12 cellular contexts compared by ENCODE assay signal in the genomic region with DNA sequence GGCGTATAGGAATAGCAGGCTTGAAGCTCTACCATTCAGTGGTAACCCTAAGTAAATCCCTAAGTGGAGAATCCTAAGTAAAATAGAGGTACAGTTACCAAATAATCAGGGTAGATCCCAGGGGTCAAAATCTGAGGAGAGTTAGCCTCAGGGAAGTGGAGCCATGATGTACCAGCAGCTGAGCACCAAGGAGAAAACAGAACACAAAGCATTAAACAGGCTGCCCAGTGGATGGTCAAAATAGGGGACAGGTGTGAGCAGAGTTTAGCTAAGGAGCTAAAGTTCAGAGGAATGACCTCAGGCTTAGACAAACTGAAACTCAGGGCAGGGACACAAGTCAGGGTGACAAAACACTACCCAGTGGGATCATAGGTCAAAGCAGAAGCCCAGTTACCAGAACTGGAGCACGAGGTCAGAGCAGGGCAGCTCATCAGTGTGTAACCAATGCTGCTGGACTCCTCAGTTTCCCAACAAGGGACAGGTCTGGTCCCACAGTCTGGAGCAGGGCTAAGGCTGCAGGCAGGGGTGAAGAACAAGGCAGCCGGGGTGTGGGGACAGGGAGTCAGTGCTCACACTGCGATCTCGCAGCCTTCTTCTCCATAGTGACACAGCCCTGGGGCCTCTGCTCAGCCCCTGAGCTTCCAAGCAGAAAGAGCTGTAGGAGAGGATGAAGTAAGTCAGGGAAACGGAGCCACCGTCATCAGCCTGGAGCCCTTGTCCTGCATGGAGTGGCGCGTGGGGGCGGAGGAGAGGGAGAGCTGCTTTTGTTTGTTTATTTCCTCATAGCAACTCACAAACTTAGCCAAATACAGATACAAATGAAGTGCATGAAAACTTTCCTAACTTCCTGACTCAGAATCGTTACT.
DNase-seq lines count a peak whose midpoint lies in the region; ATAC-seq and TF ChIP-seq lines count a peak whose summit lies in the region.
"Had no signal": no experiment of that assay in that cellular context is flagged by ENCODE, and none has a peak within 500 bp of the region (broad histone marks: within the 10 kb centered on the region; RNA-seq: fewer than 3 reads in every experiment).

No MANE protein-coding gene starts in this region.

- H3K4me1 Mint-ChIP-seq in natural killer cell: peaks cover 10 to 28% of the 10 kb centered on the region in 2 donors

- peak; percentile 14 for TF ChIP-seq POLR2A in right lobe of liver (IDR thresholded peaks at IDR 0.05)

- H3K4me1 ChIP-seq in right lobe of liver (peaks cover 0 to 68% (median 21%) of the 10 kb centered on the region in 4 donors), subcutaneous abdominal adipose tissue (ENCODE audit: control insufficient read depth in 5 of 5, insufficient read depth in 5 of 5, low read length in 5 of 5) (peaks cover 12 to 53% (median 34%) of the 10 kb centered on the region in 5 donors)

- intact Hi-C loops in right lobe of liver (cut with DNase I) (no loop called here), natural killer cell (cut with micrococcal nuclease) (no loop called here)

- H3K27me3 ChIP-seq in right lobe of liver (no peaks in the 10 kb centered on the region), subcutaneous abdominal adipose tissue (ENCODE audit: control insufficient read depth in 5 of 5, insufficient read depth in 4 of 5, low read length in 5 of 5) (no peaks in the 10 kb centered on the region)

- H3K9me3 Mint-ChIP-seq in natural killer cell: no peaks in the 10 kb centered on the region
- H3K9me3 Mint-ChIP-seq: stimulated activated effector memory CD8-positive, alpha-beta T cell treated with anti-CD3 and anti-CD28 coated beads, Interleukin-12 subunit alpha, Interleukin-12 subunit beta, amount 100 ng/mL, for 72 hours had no signal

- DNase-seq in HuH-7 (ENCODE audit: low spot score) (peak; percentile 23), dedifferentiated amniotic fluid mesenchymal stem cell (ENCODE audit: extremely low spot score) (peak; percentile 39), right lobe of liver (peak; percentile 88 to 89 (median 89)), GM20000 (ENCODE audit: low spot score) (no peak), natural killer cell (no peak), NCI-H345 (lab: John Stamatoyannopoulos, UW) (no peak)
- no peak for DNase-seq in NK-92 treated with Interleukin-12 subunit alpha and Interleukin-12 subunit beta, amount 100 ng/mL, for 24 hours (lab: John Stamatoyannopoulos, UW)

- peak overlapping the region in 1 of 5 donors; percentile 44 for H3K9ac ChIP-seq in subcutaneous abdominal adipose tissue (ENCODE audit: low read length in 5 of 5)

- WGBS in right lobe of liver (ENCODE audit: insufficient coverage, low coverage, low lambda C conversion rate, missing lambda C conversion rate): 19% methylated on average over 6 of the region's 11 CpGs

- ATAC-seq in right lobe of liver (peak; percentile 74 to 90 (median 80)), natural killer cell (no peak)
- ATAC-seq: activated CD4-positive, CD25-positive, alpha-beta regulatory T cell treated with anti-CD3 and anti-CD28 coated beads, Interleukin-2, amount 50 U/mL, for 24 hours; stimulated activated effector memory CD8-positive, alpha-beta T cell treated with anti-CD3 and anti-CD28 coated beads, Interleukin-12 subunit alpha, Interleukin-12 subunit beta, amount 100 ng/mL, for 72 hours had no signal

- no peaks in the 10 kb centered on the region for H3K36me3 Mint-ChIP-seq in natural killer cell
- H3K36me3 Mint-ChIP-seq: stimulated activated effector memory CD8-positive, alpha-beta T cell treated with anti-CD3 and anti-CD28 coated beads, Interleukin-12 subunit alpha, Interleukin-12 subunit beta, amount 100 ng/mL, for 72 hours had no signal

- peak overlapping the region; percentile 79 to 95 (median 90) for H3K27ac ChIP-seq in right lobe of liver
- H3K27ac ChIP-seq in subcutaneous abdominal adipose tissue (ENCODE audit: low read depth, low read length): peak overlapping the region; percentile 18
- H3K27ac ChIP-seq: PC-9 had no signal

- H3K27ac Mint-ChIP-seq in natural killer cell: peak overlapping the region in 1 of 2 donors; percentile 58
- H3K27ac Mint-ChIP-seq: progenitor cell of endocrine pancreas; stimulated activated effector memory CD8-positive, alpha-beta T cell treated with anti-CD3 and anti-CD28 coated beads, Interleukin-12 subunit alpha, Interleukin-12 subunit beta, amount 100 ng/mL, for 72 hours had no signal

- no peaks in the 10 kb centered on the region for H3K9me3 ChIP-seq in right lobe of liver
- no peaks in the 10 kb centered on the region for H3K9me3 ChIP-seq in subcutaneous abdominal adipose tissue (ENCODE audit: control insufficient read depth in 5 of 5, low read length in 5 of 5)

- no peak overlapping the region for H3K4me3 Mint-ChIP-seq in natural killer cell
- H3K4me3 Mint-ChIP-seq: stimulated activated effector memory CD8-positive, alpha-beta T cell treated with anti-CD3 and anti-CD28 coated beads, Interleukin-12 subunit alpha, Interleukin-12 subunit beta, amount 100 ng/mL, for 72 hours had no signal

- H3K4me3 ChIP-seq in right lobe of liver (peak overlapping the region in 2 of 3 donors; percentile 13 to 32), subcutaneous abdominal adipose tissue (ENCODE audit: low read depth in 1 of 5, low read length in 5 of 5) (peak overlapping the region in 3 of 5 donors; percentile 11 to 42 (median 23))
- H3K4me3 ChIP-seq: PC-9 had no signal

- H3K27me3 Mint-ChIP-seq in natural killer cell (ENCODE audit: low read depth in 2 of 2): peaks cover 13 to 15% of the 10 kb centered on the region in 2 donors
- H3K27me3 Mint-ChIP-seq: progenitor cell of endocrine pancreas had no signal

- H3K36me3 ChIP-seq in right lobe of liver (no peaks in the 10 kb centered on the region), subcutaneous abdominal adipose tissue (ENCODE audit: control insufficient read depth in 5 of 5, insufficient read depth in 5 of 5, low read length in 5 of 5) (no peaks in the 10 kb centered on the region)

- no peak for TF ChIP-seq CTCF in right lobe of liver (IDR thresholded peaks at IDR 0.05)
- no peak for TF ChIP-seq CTCF in GM20000 (IDR thresholded peaks at IDR 0.05; ENCODE audit: extremely low read depth, missing control alignments)
- TF ChIP-seq CTCF in natural killer cell (IDR thresholded peaks at IDR 0.05): no peak

Comparison
In these comparisons a context has a peak if more than half of its experiments do, and no peak if none do; other contexts are left out.
1. DNase-seq: peak in HuH-7 (single experiment), dedifferentiated amniotic fluid mesenchymal stem cell (single experiment) and right lobe of liver (3 of 3); none in GM20000 (single experiment), natural killer cell (single experiment), NK-92 treated with Interleukin-12 subunit alpha and Interleukin-12 subunit beta, amount 100 ng/mL, for 24 hours (single experiment) and NCI-H345 (single experiment).
2. ATAC-seq: peak in right lobe of liver (4 of 4); none in natural killer cell (0 of 3).